31 cellular contexts compared by ENCODE assay signal in the genomic region with DNA sequence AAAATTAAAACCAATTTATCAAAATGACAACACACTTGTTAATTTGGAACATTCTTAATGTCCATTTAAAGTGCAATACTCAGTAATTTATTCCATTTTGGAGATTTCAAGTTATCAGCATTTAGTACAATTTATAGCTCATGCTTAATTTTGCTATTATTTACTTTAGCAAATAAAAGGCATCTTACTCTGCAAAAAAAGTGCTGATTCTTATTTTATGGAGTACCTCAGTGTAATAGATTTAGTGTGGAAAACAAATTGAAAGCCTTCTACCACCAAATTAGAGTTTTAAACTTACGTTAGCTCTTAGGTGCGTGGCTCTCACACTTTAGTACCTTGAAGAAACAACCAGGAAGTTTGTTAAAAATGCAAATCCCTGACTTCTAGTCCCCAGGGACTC.
"Had no signal": no experiment of that assay in that cellular context is flagged by ENCODE, and none has a peak within 500 bp of the region (broad histone marks: within the 10 kb centered on the region; RNA-seq: fewer than 3 reads in every experiment).

No MANE protein-coding gene starts in this region.

- H3K27me3 ChIP-seq: neutrophil, pancreas, right atrium auricular region, spleen, suprapubic skin, testis, tibial artery, transverse colon, upper lobe of right lung, uterus had no signal

- H3K36me3 ChIP-seq: neutrophil, pancreas, prostate gland, right atrium auricular region, spleen, suprapubic skin, tibial artery, transverse colon, upper lobe of right lung, uterus had no signal

- DNase-seq: naive thymus-derived CD8-positive, alpha-beta T cell; nephron progenitor cell; nucleus accumbens; pancreas; retina; spleen; stimulated activated CD4-positive, alpha-beta T cell treated with anti-CD3 and anti-CD28 coated beads, Interleukin-12 subunit alpha, Interleukin-12 subunit beta, amount 100 ng/mL, for 4 hours; stimulated activated CD4-positive, alpha-beta T cell treated with anti-CD3 and anti-CD28 coated beads, Interleukin-1b, Interleukin-23, amount 100 ng/mL, for 48 hours; stimulated activated CD4-positive, alpha-beta T cell treated with anti-CD3 and anti-CD28 coated beads, Interleukin-4, amount 100 ng/mL, for 1 hour; stimulated activated CD4-positive, alpha-beta T cell treated with anti-CD3 and anti-CD28 coated beads, Interleukin-4, amount 100 ng/mL, for 4 hours; stimulated activated CD8-positive, alpha-beta memory T cell treated with anti-CD3 and anti-CD28 coated beads, Interleukin-4, amount 100 ng/mL, for 48 hours; stimulated activated naive CD4-positive, alpha-beta T cell; stimulated activated naive CD8-positive, alpha-beta T cell treated with anti-CD3 and anti-CD28 coated beads, Interleukin-15, amount 100 ng/mL, for 72 hours; stimulated activated naive CD8-positive, alpha-beta T cell treated with anti-CD3 and anti-CD28 coated beads, Interleukin-15, Interleukin-2, amounts not matched to agents 100 U/mL and 50 U/mL, for 24 hours; substantia nigra; testis; tibial artery; transverse colon; upper lobe of right lung; uterus had no signal

- H3K4me1 ChIP-seq: pancreas, prostate gland, right atrium auricular region, spleen, suprapubic skin, testis, transverse colon, upper lobe of right lung, uterus had no signal

- H3K4me3 Mint-ChIP-seq: naive thymus-derived CD8-positive, alpha-beta T cell; natural killer cell treated with Interleukin-12 subunit alpha and Interleukin-12 subunit beta and Interleukin-15 and Interleukin-18, amount 100 ng/mL, for 72 hours; nephron progenitor cell; neural crest cell; stimulated activated memory B cell treated with anti-CD40 and anti-IgM and Interleukin-4, amounts not matched to agents 10 μg/mL and 1 μg/mL and 100 μg/mL, for 72 hours; stimulated activated naive CD8-positive, alpha-beta T cell treated with anti-CD3 and anti-CD28 coated beads, Interleukin-15, amount 100 ng/mL, for 72 hours; type B pancreatic cell had no signal

- H3K27me3 Mint-ChIP-seq: stimulated activated memory B cell treated with anti-CD40 and anti-IgM and Interleukin-4, amounts not matched to agents 10 μg/mL and 1 μg/mL and 100 μg/mL, for 72 hours; stimulated activated naive CD8-positive, alpha-beta T cell treated with anti-CD3 and anti-CD28 coated beads, Interleukin-15, amount 100 ng/mL, for 72 hours; type B pancreatic cell had no signal

- H3K4me3 ChIP-seq: pancreas, prostate gland, right atrium auricular region, skin epidermis, smooth muscle cell, spleen, suprapubic skin, testis, tibial artery, transverse colon, upper lobe of right lung, uterus had no signal

- H3K27ac Mint-ChIP-seq: naive thymus-derived CD8-positive, alpha-beta T cell; natural killer cell treated with Interleukin-12 subunit alpha and Interleukin-12 subunit beta and Interleukin-15 and Interleukin-18, amount 100 ng/mL, for 72 hours; nephron progenitor cell; stimulated activated memory B cell treated with anti-CD40 and anti-IgM and Interleukin-4, amounts not matched to agents 10 μg/mL and 1 μg/mL and 100 μg/mL, for 72 hours; stimulated activated naive CD8-positive, alpha-beta T cell treated with anti-CD3 and anti-CD28 coated beads, Interleukin-15, amount 100 ng/mL, for 72 hours had no signal

- H3K9me3 Mint-ChIP-seq: natural killer cell treated with Interleukin-12 subunit alpha and Interleukin-12 subunit beta and Interleukin-15 and Interleukin-18, amount 100 ng/mL, for 72 hours; nephron progenitor cell; stimulated activated memory B cell treated with anti-CD40 and anti-IgM and Interleukin-4, amounts not matched to agents 10 μg/mL and 1 μg/mL and 100 μg/mL, for 72 hours; stimulated activated naive CD8-positive, alpha-beta T cell treated with anti-CD3 and anti-CD28 coated beads, Interleukin-15, amount 100 ng/mL, for 72 hours had no signal

- H3K4me1 Mint-ChIP-seq: naive thymus-derived CD8-positive, alpha-beta T cell; nephron progenitor cell; stimulated activated memory B cell treated with anti-CD40 and anti-IgM and Interleukin-4, amounts not matched to agents 10 μg/mL and 1 μg/mL and 100 μg/mL, for 72 hours; stimulated activated naive CD8-positive, alpha-beta T cell treated with anti-CD3 and anti-CD28 coated beads, Interleukin-15, amount 100 ng/mL, for 72 hours had no signal

- H3K4me2 ChIP-seq: smooth muscle cell had no signal

- ATAC-seq: naive thymus-derived CD8-positive, alpha-beta T cell; natural killer cell treated with Interleukin-12 subunit alpha and Interleukin-12 subunit beta and Interleukin-15 and Interleukin-18, amount 100 ng/mL, for 72 hours; pancreas; sciatic nerve; stimulated activated memory B cell treated with anti-CD40 and anti-IgM and Interleukin-4, amounts not matched to agents 10 μg/mL and 1 μg/mL and 100 μg/mL, for 72 hours; stimulated activated naive CD8-positive, alpha-beta T cell treated with anti-CD3 and anti-CD28 coated beads, Interleukin-15, amount 100 ng/mL, for 72 hours; stimulated activated naive CD8-positive, alpha-beta T cell treated with anti-CD3 and anti-CD28 coated beads, Interleukin-15, Interleukin-2, amounts not matched to agents 100 U/mL and 50 U/mL, for 24 hours; upper lobe of right lung had no signal

- H3K27ac ChIP-seq: neutrophil, pancreas, prostate gland, right atrium auricular region, skin epidermis, spleen, suprapubic skin, testis, tibial artery, transverse colon, upper lobe of right lung, uterus had no signal

- H3K36me3 Mint-ChIP-seq: naive thymus-derived CD8-positive, alpha-beta T cell; natural killer cell treated with Interleukin-12 subunit alpha and Interleukin-12 subunit beta and Interleukin-15 and Interleukin-18, amount 100 ng/mL, for 72 hours; stimulated activated memory B cell treated with anti-CD40 and anti-IgM and Interleukin-4, amounts not matched to agents 10 μg/mL and 1 μg/mL and 100 μg/mL, for 72 hours; type B pancreatic cell had no signal

- H3K9me3 ChIP-seq: neutrophil, pancreas, prostate gland, right atrium auricular region, spleen, suprapubic skin, testis, tibial artery, transverse colon, upper lobe of right lung, uterus had no signal
